In genomic region chr3:134362670-134363380, GRCh38 we compare ENCODE assay signal across 13 cellular contexts. TPM values are rescaled to one million over a fixed set of nuclear protein-coding genes. Genes with fewer than 3 reads are reported as not detected.
DNase-seq lines count a peak whose midpoint lies in the region; ATAC-seq and TF ChIP-seq lines count a peak whose summit lies in the region.
"Had no signal": no experiment of that assay in that cellular context is flagged by ENCODE, and none has a peak within 500 bp of the region (broad histone marks: within the 10 kb centered on the region; RNA-seq: fewer than 3 reads in every experiment).

No MANE protein-coding gene starts in this region.

- H3K79me2 ChIP-seq in mammary epithelial cell (ENCODE audit: insufficient read depth, low read length) = peaks cover 61% of the 10 kb centered on the region

- H3K27me3 ChIP-seq in mammary epithelial cell (ENCODE audit: insufficient read depth, low read length) (no peaks in the 10 kb centered on the region), muscle layer of duodenum (ENCODE audit: low read depth, low read length) (no peaks in the 10 kb centered on the region)

- peaks cover 39% of the 10 kb centered on the region for H3K4me1 Mint-ChIP-seq in MCF 10A (ENCODE audit: insufficient read depth, unreplicated experiment)
- peaks cover 20 to 23% of the 10 kb centered on the region in 2 donors for H3K4me1 Mint-ChIP-seq in effector memory CD8-positive, alpha-beta T cell (ENCODE audit: low read depth in 2 of 2)
- peaks cover 37% of the 10 kb centered on the region for H3K4me1 Mint-ChIP-seq in type B pancreatic cell (ENCODE audit: unreplicated experiment)

- H3K36me3 ChIP-seq in mammary epithelial cell (ENCODE audit: insufficient read depth, low read length) (peaks cover 57% of the 10 kb centered on the region), muscle layer of duodenum (ENCODE audit: control insufficient read depth in 1 of 2, insufficient read depth in 2 of 2, low read length in 2 of 2) (peaks cover 78 to 81% of the 10 kb centered on the region in 2 donors)

- WGBS in mammary epithelial cell (ENCODE audit: low coverage, missing lambda C conversion rate) = 81% methylated on average over 6 of the region's 6 CpGs

- H3K9ac ChIP-seq in mammary epithelial cell (ENCODE audit: insufficient read depth, low read length) = no peak overlapping the region

- H3K36me3 Mint-ChIP-seq in MCF 10A (ENCODE audit: insufficient read depth, unreplicated experiment) (peaks cover 98% of the 10 kb centered on the region), type B pancreatic cell (peaks cover 37% of the 10 kb centered on the region)
- H3K36me3 Mint-ChIP-seq in effector memory CD8-positive, alpha-beta T cell (ENCODE audit: insufficient read depth) = peaks cover 4% of the 10 kb centered on the region

- H3K27me3 Mint-ChIP-seq in MCF 10A (ENCODE audit: insufficient read depth, unreplicated experiment) (no peaks in the 10 kb centered on the region), type B pancreatic cell (no peaks in the 10 kb centered on the region)
- H3K27me3 Mint-ChIP-seq in effector memory CD8-positive, alpha-beta T cell = peaks cover 0 to 9% of the 10 kb centered on the region in 2 donors

- H3K4me1 ChIP-seq in mammary epithelial cell (ENCODE audit: insufficient read depth, low read length) = peaks cover 90% of the 10 kb centered on the region
- H3K4me1 ChIP-seq in muscle layer of duodenum (ENCODE audit: control insufficient read depth in 1 of 2, insufficient read depth in 2 of 2, low read length in 2 of 2) = peaks cover 34 to 95% of the 10 kb centered on the region in 2 donors

- H3K4me3 ChIP-seq in mammary epithelial cell (replicated peaks in 1 of 3; ENCODE audit: insufficient read depth in 1 of 3, low read depth in 2 of 3, low read length in 3 of 3) (no peak overlapping the region), muscle layer of duodenum (ENCODE audit: low read depth in 1 of 2, low read length in 2 of 2) (no peak overlapping the region)

- BruUV-seq in MCF 10A (replicated peaks; lab: Mats Ljungman, UMichigan) = no TSS peak
- no TSS peak for BruUV-seq in mammary epithelial cell (replicated peaks; lab: Mats Ljungman, UMichigan)

- in situ Hi-C loops in mammary epithelial cell (cut with MboI; ENCODE audit: low sequenced_read_pairs in 2 of 2) = loop anchor here in 1 of 2 donors (5.0 to 10.0 kb wide), 2 partner anchors 56 to 112 kb away; no protein-coding TSS in a partner anchor

- no peak overlapping the region for H3K4me2 ChIP-seq in mammary epithelial cell (ENCODE audit: insufficient read depth, low read depth, low read length)

- H3K4me3 Mint-ChIP-seq in MCF 10A (ENCODE audit: unreplicated experiment) (peak overlapping the region; percentile 29), type B pancreatic cell (peak overlapping the region; percentile 71)
- H3K4me3 Mint-ChIP-seq in effector memory CD8-positive, alpha-beta T cell = peak overlapping the region; percentile 79 to 85

- no peak for ATAC-seq in effector memory CD8-positive, alpha-beta T cell (replicated peaks)
- ATAC-seq in GM18505 (IDR thresholded peaks at IDR 0.05; ENCODE audit: unreplicated experiment) = no peak
- no peak for ATAC-seq in HG03097 (IDR thresholded peaks at IDR 0.05; ENCODE audit: low FRiP score, unreplicated experiment)

- H3K9me3 ChIP-seq in mammary epithelial cell (replicated peaks; ENCODE audit: insufficient read depth, low read length) = no peaks in the 10 kb centered on the region
- no peaks in the 10 kb centered on the region for H3K9me3 ChIP-seq in muscle layer of duodenum (ENCODE audit: control insufficient read depth in 1 of 2, low read length in 2 of 2)

- H2AFZ ChIP-seq in mammary epithelial cell (ENCODE audit: low read depth, low read length) = no peak overlapping the region

- CTCF ChIA-PET in MCF 10A (lab: Yijun Ruan, JAX) (interaction anchor here (0.5 to 30.1 kb wide), 13 partner anchors 8 to 207 kb away, joined by 3 to 449 read pairs (median 4); partner anchors contain the start of genes ANAPC13 and CEP63), mammary epithelial cell (lab: Charles Lee; ENCODE audit: low non-redundant PET) (no interaction called here)

- POLR2A ChIA-PET in MCF 10A (lab: Yijun Ruan, JAX) = interaction anchor here (0.6 to 7.0 kb wide), 12 partner anchors 10 to 446 kb away, joined by 3 to 114 read pairs (median 28); partner anchors contain the start of genes AMOTL2, ANAPC13, CEP63 and RYK

- intact Hi-C loops in MCF 10A (cut with micrococcal nuclease) (no loop called here), mammary epithelial cell (cut with micrococcal nuclease) (no loop called here)

- H3K27ac ChIP-seq in mammary epithelial cell (ENCODE audit: insufficient read depth, low read depth, low read length) (no peak overlapping the region), muscle layer of duodenum (ENCODE audit: low read length) (peak overlapping the region; percentile 84)
- H3K27ac ChIP-seq: C4-2B had no signal

- no peaks in the 10 kb centered on the region for H4K20me1 ChIP-seq in mammary epithelial cell (ENCODE audit: insufficient read depth, low read length)

- DNase-seq in MCF 10A (ENCODE audit: unreplicated experiment) = no peak
- no peak for DNase-seq in mammary epithelial cell
- no peak for DNase-seq in effector memory CD8-positive, alpha-beta T cell
- no peak for DNase-seq in type B pancreatic cell (ENCODE audit: extremely low spot score, unreplicated experiment)
- no peak for DNase-seq in central memory CD4-positive, alpha-beta T cell
- DNase-seq: GOT3; NCI-H510A treated with DMSO at 0.1 percent for 48 hours; stimulated activated CD4-positive, alpha-beta T cell treated with anti-CD3 and anti-CD28 coated beads, Interleukin-2, amount 100 ng/mL, for 24 hours; T-helper 1 cell had no signal

- peak overlapping the region; percentile 28 for H3K27ac Mint-ChIP-seq in MCF 10A (ENCODE audit: low read depth, unreplicated experiment)
- H3K27ac Mint-ChIP-seq in effector memory CD8-positive, alpha-beta T cell = peak overlapping the region in 1 of 2 donors; percentile 82
- peak overlapping the region; percentile 93 for H3K27ac Mint-ChIP-seq in type B pancreatic cell

- dilution Hi-C loops in mammary epithelial cell (cut with HindIII; ENCODE audit: low sequenced_read_pairs) = no loop called here

- no peak for TF ChIP-seq CTCF in MCF 10A (IDR thresholded peaks at IDR 0.05; ENCODE audit: unreplicated experiment)
- no peak for TF ChIP-seq CTCF in mammary epithelial cell (conservative IDR thresholded peaks at IDR 0.05 in 1 of 2, IDR thresholded peaks at IDR 0.05 in 1 of 2; ENCODE audit: extremely low read depth in 1 of 2, insufficient read depth in 1 of 2, low read depth in 1 of 2, low read length in 2 of 2)
- no peak for TF ChIP-seq CTCF in type B pancreatic cell (conservative IDR thresholded peaks at IDR 0.05)

- TF ChIP-seq POLR2A in GM18505 (IDR thresholded peaks at IDR 0.05; ENCODE audit: borderline replicate concordance, extremely low read depth, insufficient read depth, insufficient read length) = no peak

- H3K9me3 Mint-ChIP-seq in MCF 10A (ENCODE audit: unreplicated experiment) = no peaks in the 10 kb centered on the region
- no peaks in the 10 kb centered on the region for H3K9me3 Mint-ChIP-seq in effector memory CD8-positive, alpha-beta T cell
- H3K9me3 Mint-ChIP-seq in type B pancreatic cell = no peaks in the 10 kb centered on the region

RNA-seq across cellular contexts. Expression of gene AMOTL2, which starts 11.4 kb away (rescaled TPM):
- total RNA-seq in MCF 10A (2022) (92.6 and 137 TPM in 2 replicates), mammary epithelial cell (100 to 1,000 TPM; 116 to 144 TPM), type B pancreatic cell (ENCODE audit: low replicate concordance) (79.2 and 122 TPM in 2 replicates)
- 47.5 TPM for polyA plus RNA-seq in mammary epithelial cell
- polyA minus RNA-seq in mammary epithelial cell = 86.1 TPM

Comparison
In these comparisons a context has a peak if more than half of its experiments do, and no peak if none do; other contexts are left out.
1. H3K4me3 Mint-ChIP-seq: peak in every context shown above with its lines; median percentile 82 in effector memory CD8-positive, alpha-beta T cell; 71 in type B pancreatic cell; 29 in MCF 10A.